ENCODE assay signal across 1 cellular context in the genomic region with DNA sequence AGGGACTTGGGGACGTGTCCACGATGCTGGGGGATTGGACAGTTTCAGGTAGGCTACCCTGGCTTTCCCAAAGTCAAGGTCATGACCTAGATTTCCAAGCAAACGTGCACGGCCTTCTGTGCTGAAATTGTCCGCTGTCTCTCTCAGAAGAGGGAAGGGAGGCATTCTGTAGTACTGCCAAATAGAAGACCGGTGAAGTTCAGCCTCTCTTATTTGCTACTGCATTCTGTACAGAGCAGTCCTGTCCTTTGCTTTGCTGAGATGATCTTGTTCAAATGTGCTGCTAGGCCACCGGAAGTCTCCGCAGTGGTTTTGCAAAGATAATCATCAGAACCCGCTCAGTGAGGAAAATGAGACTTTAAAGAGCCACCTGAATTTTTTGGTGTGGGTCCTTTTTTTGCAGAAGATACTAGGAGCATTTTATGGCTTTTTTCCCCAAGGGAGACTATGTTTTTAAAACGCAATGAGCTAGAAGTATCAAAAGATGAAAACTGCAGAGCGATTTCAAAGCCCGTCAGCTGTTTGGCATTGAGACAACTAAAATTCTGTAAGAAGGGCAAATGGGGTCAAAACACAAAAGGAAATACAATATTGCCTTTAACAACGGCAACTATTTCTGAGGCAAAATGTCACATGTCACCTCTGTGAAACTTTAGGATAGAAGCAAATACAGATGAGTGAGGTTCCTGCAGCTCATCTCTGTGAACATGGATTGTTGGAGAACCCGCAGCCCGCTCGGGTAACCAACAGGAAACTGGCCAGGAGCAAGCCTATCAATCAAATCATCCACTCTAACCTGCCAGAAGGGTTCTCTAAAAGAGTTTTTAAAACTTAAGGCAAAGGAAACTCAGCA.
A peak's percentile ranks its signal among the peaks of the same experiment; 100 is the strongest.
TF ChIP-seq lines count a peak whose summit lies in the region.

No MANE protein-coding gene starts in this region.

TF ChIP-seq in HepG2, 621 proteins besides CTCF, POLR2A, EP300 and RAD21 (continued from another document and continues in another):
- TF ChIP-seq, protein P1, sequence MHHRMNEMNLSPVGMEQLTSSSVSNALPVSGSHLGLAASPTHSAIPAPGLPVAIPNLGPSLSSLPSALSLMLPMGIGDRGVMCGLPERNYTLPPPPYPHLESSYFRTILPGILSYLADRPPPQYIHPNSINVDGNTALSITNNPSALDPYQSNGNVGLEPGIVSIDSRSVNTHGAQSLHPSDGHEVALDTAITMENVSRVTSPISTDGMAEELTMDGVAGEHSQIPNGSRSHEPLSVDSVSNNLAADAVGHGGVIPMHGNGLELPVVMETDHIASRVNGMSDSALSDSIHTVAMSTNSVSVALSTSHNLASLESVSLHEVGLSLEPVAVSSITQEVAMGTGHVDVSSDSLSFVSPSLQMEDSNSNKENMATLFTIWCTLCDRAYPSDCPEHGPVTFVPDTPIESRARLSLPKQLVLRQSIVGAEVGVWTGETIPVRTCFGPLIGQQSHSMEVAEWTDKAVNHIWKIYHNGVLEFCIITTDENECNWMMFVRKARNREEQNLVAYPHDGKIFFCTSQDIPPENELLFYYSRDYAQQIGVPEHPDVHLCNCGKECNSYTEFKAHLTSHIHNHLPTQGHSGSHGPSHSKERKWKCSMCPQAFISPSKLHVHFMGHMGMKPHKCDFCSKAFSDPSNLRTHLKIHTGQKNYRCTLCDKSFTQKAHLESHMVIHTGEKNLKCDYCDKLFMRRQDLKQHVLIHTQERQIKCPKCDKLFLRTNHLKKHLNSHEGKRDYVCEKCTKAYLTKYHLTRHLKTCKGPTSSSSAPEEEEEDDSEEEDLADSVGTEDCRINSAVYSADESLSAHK (CRISPR knock-in tag; IDR thresholded peaks at IDR 0.05; ENCODE audit: borderline replicate concordance): no peak
- TF ChIP-seq, protein P2, sequence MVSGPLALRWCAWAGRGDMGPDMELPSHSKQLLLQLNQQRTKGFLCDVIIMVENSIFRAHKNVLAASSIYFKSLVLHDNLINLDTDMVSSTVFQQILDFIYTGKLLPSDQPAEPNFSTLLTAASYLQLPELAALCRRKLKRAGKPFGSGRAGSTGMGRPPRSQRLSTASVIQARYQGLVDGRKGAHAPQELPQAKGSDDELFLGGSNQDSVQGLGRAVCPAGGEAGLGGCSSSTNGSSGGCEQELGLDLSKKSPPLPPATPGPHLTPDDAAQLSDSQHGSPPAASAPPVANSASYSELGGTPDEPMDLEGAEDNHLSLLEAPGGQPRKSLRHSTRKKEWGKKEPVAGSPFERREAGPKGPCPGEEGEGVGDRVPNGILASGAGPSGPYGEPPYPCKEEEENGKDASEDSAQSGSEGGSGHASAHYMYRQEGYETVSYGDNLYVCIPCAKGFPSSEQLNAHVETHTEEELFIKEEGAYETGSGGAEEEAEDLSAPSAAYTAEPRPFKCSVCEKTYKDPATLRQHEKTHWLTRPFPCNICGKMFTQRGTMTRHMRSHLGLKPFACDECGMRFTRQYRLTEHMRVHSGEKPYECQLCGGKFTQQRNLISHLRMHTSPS (CRISPR knock-in tag; IDR thresholded peaks at IDR 0.05; ENCODE audit: low read depth): no peak
- TF ChIP-seq ZNF124 (CRISPR knock-in tag; IDR thresholded peaks at IDR 0.05): no peak
- TF ChIP-seq, protein P3, sequence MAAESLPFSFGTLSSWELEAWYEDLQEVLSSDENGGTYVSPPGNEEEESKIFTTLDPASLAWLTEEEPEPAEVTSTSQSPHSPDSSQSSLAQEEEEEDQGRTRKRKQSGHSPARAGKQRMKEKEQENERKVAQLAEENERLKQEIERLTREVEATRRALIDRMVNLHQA (CRISPR knock-in tag; IDR thresholded peaks at IDR 0.05): no peak
- TF ChIP-seq SOX13 (IDR thresholded peaks at IDR 0.05): no peak
- TF ChIP-seq SOX13 (CRISPR knock-in tag; conservative IDR thresholded peaks at IDR 0.05 in 1 of 2, IDR thresholded peaks at IDR 0.05 in 1 of 2): no peak
- no peak for TF ChIP-seq ZNF335 (CRISPR knock-in tag; IDR thresholded peaks at IDR 0.05)
- 0 out of 2 replicates have a peak, but pooled peaks have one; percentile 29 for TF ChIP-seq ZNF709 (CRISPR knock-in tag; IDR thresholded peaks at IDR 0.05)
- TF ChIP-seq, protein P4, sequence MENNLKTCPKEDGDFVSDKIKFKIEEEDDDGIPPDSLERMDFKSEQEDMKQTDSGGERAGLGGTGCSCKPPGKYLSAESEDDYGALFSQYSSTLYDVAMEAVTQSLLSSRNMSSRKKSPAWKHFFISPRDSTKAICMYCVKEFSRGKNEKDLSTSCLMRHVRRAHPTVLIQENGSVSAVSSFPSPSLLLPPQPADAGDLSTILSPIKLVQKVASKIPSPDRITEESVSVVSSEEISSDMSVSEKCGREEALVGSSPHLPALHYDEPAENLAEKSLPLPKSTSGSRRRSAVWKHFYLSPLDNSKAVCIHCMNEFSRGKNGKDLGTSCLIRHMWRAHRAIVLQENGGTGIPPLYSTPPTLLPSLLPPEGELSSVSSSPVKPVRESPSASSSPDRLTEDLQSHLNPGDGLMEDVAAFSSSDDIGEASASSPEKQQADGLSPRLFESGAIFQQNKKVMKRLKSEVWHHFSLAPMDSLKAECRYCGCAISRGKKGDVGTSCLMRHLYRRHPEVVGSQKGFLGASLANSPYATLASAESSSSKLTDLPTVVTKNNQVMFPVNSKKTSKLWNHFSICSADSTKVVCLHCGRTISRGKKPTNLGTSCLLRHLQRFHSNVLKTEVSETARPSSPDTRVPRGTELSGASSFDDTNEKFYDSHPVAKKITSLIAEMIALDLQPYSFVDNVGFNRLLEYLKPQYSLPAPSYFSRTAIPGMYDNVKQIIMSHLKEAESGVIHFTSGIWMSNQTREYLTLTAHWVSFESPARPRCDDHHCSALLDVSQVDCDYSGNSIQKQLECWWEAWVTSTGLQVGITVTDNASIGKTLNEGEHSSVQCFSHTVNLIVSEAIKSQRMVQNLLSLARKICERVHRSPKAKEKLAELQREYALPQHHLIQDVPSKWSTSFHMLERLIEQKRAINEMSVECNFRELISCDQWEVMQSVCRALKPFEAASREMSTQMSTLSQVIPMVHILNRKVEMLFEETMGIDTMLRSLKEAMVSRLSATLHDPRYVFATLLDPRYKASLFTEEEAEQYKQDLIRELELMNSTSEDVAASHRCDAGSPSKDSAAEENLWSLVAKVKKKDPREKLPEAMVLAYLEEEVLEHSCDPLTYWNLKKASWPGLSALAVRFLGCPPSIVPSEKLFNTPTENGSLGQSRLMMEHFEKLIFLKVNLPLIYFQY (CRISPR knock-in tag; IDR thresholded peaks at IDR 0.05; ENCODE audit: borderline replicate concordance): no peak
- TF ChIP-seq ZNF652 (CRISPR knock-in tag; IDR thresholded peaks at IDR 0.05; ENCODE audit: borderline replicate concordance, low read depth): no peak
- TF ChIP-seq ZNF713 (CRISPR knock-in tag; IDR thresholded peaks at IDR 0.05): no peak
- TF ChIP-seq ETV5 (CRISPR knock-in tag; IDR thresholded peaks at IDR 0.05; ENCODE audit: borderline replicate concordance): peak; percentile 62; the same call in 1 of the 2 replicates
- no peak for TF ChIP-seq ZNF550 (CRISPR knock-in tag; IDR thresholded peaks at IDR 0.05; ENCODE audit: borderline replicate concordance)
- TF ChIP-seq ZNF317 (CRISPR knock-in tag; IDR thresholded peaks at IDR 0.05): peak; percentile 93
- TF ChIP-seq SKI (IDR thresholded peaks at IDR 0.05; ENCODE audit: partially characterized antibody): no peak
- no peak for TF ChIP-seq SOX6 (IDR thresholded peaks at IDR 0.05)
- no peak for TF ChIP-seq SOX6 (CRISPR knock-in tag; IDR thresholded peaks at IDR 0.05)
- TF ChIP-seq, protein P5, sequence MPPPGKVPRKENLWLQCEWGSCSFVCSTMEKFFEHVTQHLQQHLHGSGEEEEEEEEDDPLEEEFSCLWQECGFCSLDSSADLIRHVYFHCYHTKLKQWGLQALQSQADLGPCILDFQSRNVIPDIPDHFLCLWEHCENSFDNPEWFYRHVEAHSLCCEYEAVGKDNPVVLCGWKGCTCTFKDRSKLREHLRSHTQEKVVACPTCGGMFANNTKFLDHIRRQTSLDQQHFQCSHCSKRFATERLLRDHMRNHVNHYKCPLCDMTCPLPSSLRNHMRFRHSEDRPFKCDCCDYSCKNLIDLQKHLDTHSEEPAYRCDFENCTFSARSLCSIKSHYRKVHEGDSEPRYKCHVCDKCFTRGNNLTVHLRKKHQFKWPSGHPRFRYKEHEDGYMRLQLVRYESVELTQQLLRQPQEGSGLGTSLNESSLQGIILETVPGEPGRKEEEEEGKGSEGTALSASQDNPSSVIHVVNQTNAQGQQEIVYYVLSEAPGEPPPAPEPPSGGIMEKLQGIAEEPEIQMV (CRISPR knock-in tag; IDR thresholded peaks at IDR 0.05; ENCODE audit: low read depth): no peak
- no peak for TF ChIP-seq TCF7L2 (IDR thresholded peaks at IDR 0.05; ENCODE audit: low read depth, low read length)
- no peak for TF ChIP-seq CAMTA2 (CRISPR knock-in tag; IDR thresholded peaks at IDR 0.05; ENCODE audit: borderline replicate concordance)
- TF ChIP-seq, protein P6, sequence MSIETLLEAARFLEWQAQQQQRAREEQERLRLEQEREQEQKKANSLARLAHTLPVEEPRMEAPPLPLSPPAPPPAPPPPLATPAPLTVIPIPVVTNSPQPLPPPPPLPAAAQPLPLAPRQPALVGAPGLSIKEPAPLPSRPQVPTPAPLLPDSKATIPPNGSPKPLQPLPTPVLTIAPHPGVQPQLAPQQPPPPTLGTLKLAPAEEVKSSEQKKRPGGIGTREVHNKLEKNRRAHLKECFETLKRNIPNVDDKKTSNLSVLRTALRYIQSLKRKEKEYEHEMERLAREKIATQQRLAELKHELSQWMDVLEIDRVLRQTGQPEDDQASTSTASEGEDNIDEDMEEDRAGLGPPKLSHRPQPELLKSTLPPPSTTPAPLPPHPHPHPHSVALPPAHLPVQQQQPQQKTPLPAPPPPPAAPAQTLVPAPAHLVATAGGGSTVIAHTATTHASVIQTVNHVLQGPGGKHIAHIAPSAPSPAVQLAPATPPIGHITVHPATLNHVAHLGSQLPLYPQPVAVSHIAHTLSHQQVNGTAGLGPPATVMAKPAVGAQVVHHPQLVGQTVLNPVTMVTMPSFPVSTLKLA (IDR thresholded peaks at IDR 0.05): no peak
- TF ChIP-seq, protein P7, sequence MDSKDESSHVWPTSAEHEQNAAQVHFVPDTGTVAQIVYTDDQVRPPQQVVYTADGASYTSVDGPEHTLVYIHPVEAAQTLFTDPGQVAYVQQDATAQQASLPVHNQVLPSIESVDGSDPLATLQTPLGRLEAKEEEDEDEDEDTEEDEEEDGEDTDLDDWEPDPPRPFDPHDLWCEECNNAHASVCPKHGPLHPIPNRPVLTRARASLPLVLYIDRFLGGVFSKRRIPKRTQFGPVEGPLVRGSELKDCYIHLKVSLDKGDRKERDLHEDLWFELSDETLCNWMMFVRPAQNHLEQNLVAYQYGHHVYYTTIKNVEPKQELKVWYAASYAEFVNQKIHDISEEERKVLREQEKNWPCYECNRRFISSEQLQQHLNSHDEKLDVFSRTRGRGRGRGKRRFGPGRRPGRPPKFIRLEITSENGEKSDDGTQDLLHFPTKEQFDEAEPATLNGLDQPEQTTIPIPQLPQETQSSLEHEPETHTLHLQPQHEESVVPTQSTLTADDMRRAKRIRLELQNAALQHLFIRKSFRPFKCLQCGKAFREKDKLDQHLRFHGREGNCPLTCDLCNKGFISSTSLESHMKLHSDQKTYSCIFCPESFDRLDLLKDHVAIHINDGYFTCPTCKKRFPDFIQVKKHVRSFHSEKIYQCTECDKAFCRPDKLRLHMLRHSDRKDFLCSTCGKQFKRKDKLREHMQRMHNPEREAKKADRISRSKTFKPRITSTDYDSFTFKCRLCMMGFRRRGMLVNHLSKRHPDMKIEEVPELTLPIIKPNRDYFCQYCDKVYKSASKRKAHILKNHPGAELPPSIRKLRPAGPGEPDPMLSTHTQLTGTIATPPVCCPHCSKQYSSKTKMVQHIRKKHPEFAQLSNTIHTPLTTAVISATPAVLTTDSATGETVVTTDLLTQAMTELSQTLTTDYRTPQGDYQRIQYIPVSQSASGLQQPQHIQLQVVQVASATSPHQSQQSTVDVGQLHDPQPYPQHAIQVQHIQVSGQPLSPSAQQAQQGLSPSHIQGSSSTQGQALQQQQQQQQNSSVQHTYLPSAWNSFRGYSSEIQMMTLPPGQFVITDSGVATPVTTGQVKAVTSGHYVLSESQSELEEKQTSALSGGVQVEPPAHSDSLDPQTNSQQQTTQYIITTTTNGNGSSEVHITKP (CRISPR knock-in tag; IDR thresholded peaks at IDR 0.05; ENCODE audit: low read depth): no peak
- no peak for TF ChIP-seq ZNF33A (CRISPR knock-in tag; IDR thresholded peaks at IDR 0.05; ENCODE audit: borderline replicate concordance)
- TF ChIP-seq CHCHD3 (CRISPR knock-in tag; IDR thresholded peaks at IDR 0.05): no peak
- no peak for TF ChIP-seq NCOA5 (CRISPR knock-in tag; IDR thresholded peaks at IDR 0.05)
- no peak for TF ChIP-seq CENPX (CRISPR knock-in tag; IDR thresholded peaks at IDR 0.05)
- no peak for TF ChIP-seq NFE2L1 (CRISPR knock-in tag; IDR thresholded peaks at IDR 0.05; ENCODE audit: borderline replicate concordance)
- TF ChIP-seq, protein P8, sequence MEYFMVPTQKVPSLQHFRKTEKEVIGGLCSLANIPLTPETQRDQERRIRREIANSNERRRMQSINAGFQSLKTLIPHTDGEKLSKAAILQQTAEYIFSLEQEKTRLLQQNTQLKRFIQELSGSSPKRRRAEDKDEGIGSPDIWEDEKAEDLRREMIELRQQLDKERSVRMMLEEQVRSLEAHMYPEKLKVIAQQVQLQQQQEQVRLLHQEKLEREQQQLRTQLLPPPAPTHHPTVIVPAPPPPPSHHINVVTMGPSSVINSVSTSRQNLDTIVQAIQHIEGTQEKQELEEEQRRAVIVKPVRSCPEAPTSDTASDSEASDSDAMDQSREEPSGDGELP (IDR thresholded peaks at IDR 0.05; ENCODE audit: borderline replicate concordance, low read depth): peak; percentile 53; the same call in 1 of the 2 replicates
- TF ChIP-seq GABPB1 (CRISPR knock-in tag; IDR thresholded peaks at IDR 0.05): peak; percentile 30; the same call in 1 of the 2 replicates
- TF ChIP-seq RAD51 (IDR thresholded peaks at IDR 0.05; ENCODE audit: borderline replicate concordance): no peak
- no peak for TF ChIP-seq SMARCC2 (IDR thresholded peaks at IDR 0.05)
- no peak for TF ChIP-seq ZBTB38 (CRISPR knock-in tag; IDR thresholded peaks at IDR 0.05)
- TF ChIP-seq ZNF446 (CRISPR knock-in tag; IDR thresholded peaks at IDR 0.05): no peak
- TF ChIP-seq ZNF883 (CRISPR knock-in tag; IDR thresholded peaks at IDR 0.05; ENCODE audit: not compliant biosample characterization): peak; percentile 27
- TF ChIP-seq ZNF562 (CRISPR knock-in tag; IDR thresholded peaks at IDR 0.05; ENCODE audit: borderline replicate concordance): no peak
- TF ChIP-seq ZNF138 (CRISPR knock-in tag; IDR thresholded peaks at IDR 0.05; ENCODE audit: low read depth): no peak
